In genomic region chr1:21553116-21553926, GRCh38 we compare ENCODE assay signal across 14 cellular contexts. TPM values are rescaled to one million over a fixed set of nuclear protein-coding genes. Genes with fewer than 3 reads are reported as not detected.
A peak's percentile ranks its signal among the peaks of the same experiment; 100 is the strongest.
DNase-seq lines count a peak whose midpoint lies in the region; TF ChIP-seq lines count a peak whose summit lies in the region.
"Had no signal": no experiment of that assay in that cellular context is flagged by ENCODE, and none has a peak within 500 bp of the region (broad histone marks: within the 10 kb centered on the region; RNA-seq: fewer than 3 reads in every experiment).

No MANE protein-coding gene starts in this region.

- H3K4me1 ChIP-seq in neutrophil (ENCODE audit: control insufficient read depth in 1 of 2, insufficient read depth in 1 of 2, low read depth in 1 of 2, low read length in 1 of 2) = peaks cover 58 to 81% of the 10 kb centered on the region in 2 experiments
- H3K4me1 ChIP-seq in effector memory CD4-positive, alpha-beta T cell (ENCODE audit: control insufficient read depth, insufficient read depth, low read length, poor library complexity, severe bottlenecking) = no peaks in the 10 kb centered on the region
- H3K4me1 ChIP-seq: sigmoid colon, tibial artery had no signal

- peak overlapping the region; percentile 90 for H3K27ac ChIP-seq in neutrophil
- H3K27ac ChIP-seq in effector memory CD4-positive, alpha-beta T cell (ENCODE audit: insufficient read depth, low read length, poor library complexity, severe bottlenecking) = no peak overlapping the region
- H3K27ac ChIP-seq: KMS-11, sigmoid colon, tibial artery had no signal

- no peak for TF ChIP-seq CTCF in fibroblast of mammary gland (conservative IDR thresholded peaks at IDR 0.05; ENCODE audit: control insufficient read depth, insufficient read depth, low read depth, low read length)
- TF ChIP-seq CTCF in neutrophil (IDR thresholded peaks at IDR 0.05) = no peak

- H3K27me3 ChIP-seq in H7 (ENCODE audit: control insufficient read depth, insufficient read depth, low read length) (no peaks in the 10 kb centered on the region), neutrophil (no peaks in the 10 kb centered on the region)
- no peaks in the 10 kb centered on the region for H3K27me3 ChIP-seq in effector memory CD4-positive, alpha-beta T cell (replicated peaks; ENCODE audit: control insufficient read depth, insufficient read depth, low read length, poor library complexity, severe bottlenecking)

- DNase-seq in H7 = peak; percentile 77
- peak; percentile 72 for DNase-seq in NCI-H2171 treated with DMSO at 0.1 percent for 48 hours (lab: John Stamatoyannopoulos, UW)
- DNase-seq in fibroblast of mammary gland (ENCODE audit: low read depth) = peak; percentile 74
- no peak for DNase-seq in stimulated activated CD4-positive, alpha-beta T cell treated with anti-CD3 and anti-CD28 coated beads, Interleukin-2, amount 100 ng/mL, for 48 hours
- DNase-seq in NCI-H748 treated with DMSO at 0.1 percent for 48 hours (lab: John Stamatoyannopoulos, UW) = no peak
- no peak for DNase-seq in effector memory CD4-positive, alpha-beta T cell
- no peak for DNase-seq in DMS79 treated with DMSO at 0.1 percent for 48 hours (lab: John Stamatoyannopoulos, UW)
- DNase-seq: effector CD4-positive, alpha-beta T cell; naive B cell; sigmoid colon; tibial artery had no signal

- H3K4me3 ChIP-seq in H7 (ENCODE audit: insufficient read depth, low read depth, low read length) (no peak overlapping the region), fibroblast of mammary gland (ENCODE audit: control insufficient read depth, low read depth, low read length) (no peak overlapping the region), neutrophil (ENCODE audit: low read depth in 1 of 2, low read length in 1 of 2) (peak overlapping the region; percentile 15 to 40)
- no peak overlapping the region for H3K4me3 ChIP-seq in effector memory CD4-positive, alpha-beta T cell (ENCODE audit: insufficient read depth, low read depth, low read length, poor library complexity, severe bottlenecking)
- H3K4me3 ChIP-seq: GM12878, sigmoid colon, tibial artery had no signal

- no peaks in the 10 kb centered on the region for H3K9me3 ChIP-seq in neutrophil
- H3K9me3 ChIP-seq in effector memory CD4-positive, alpha-beta T cell (ENCODE audit: control insufficient read depth, low read length) = no peaks in the 10 kb centered on the region
- H3K9me3 ChIP-seq: sigmoid colon, tibial artery had no signal

- H3K36me3 ChIP-seq in H7 (replicated peaks; ENCODE audit: control insufficient read depth, insufficient read depth, low read length) = no peaks in the 10 kb centered on the region
- H3K36me3 ChIP-seq in neutrophil = no peaks in the 10 kb centered on the region
- H3K36me3 ChIP-seq in effector memory CD4-positive, alpha-beta T cell (ENCODE audit: control insufficient read depth, insufficient read depth, low read length) = no peaks in the 10 kb centered on the region
- H3K36me3 ChIP-seq: sigmoid colon, tibial artery had no signal

RNA-seq across cellular contexts. Expression of gene ALPL, which starts 44.1 kb away (rescaled TPM):
- 181 and 187 TPM in 2 replicates for total RNA-seq in H7 (2014; rRNA removed; shearing (Covaris generic))

Comparison
In these comparisons a context has a peak if more than half of its experiments do, and no peak if none do; other contexts are left out.
1. DNase-seq: peak in H7 (single experiment), NCI-H2171 treated with DMSO at 0.1 percent for 48 hours (single experiment) and fibroblast of mammary gland (single experiment); none in stimulated activated CD4-positive, alpha-beta T cell treated with anti-CD3 and anti-CD28 coated beads, Interleukin-2, amount 100 ng/mL, for 48 hours (0 of 2), NCI-H748 treated with DMSO at 0.1 percent for 48 hours (single experiment), effector memory CD4-positive, alpha-beta T cell (0 of 3) and DMS79 treated with DMSO at 0.1 percent for 48 hours (single experiment).
2. H3K4me3 ChIP-seq: peak in neutrophil (2 of 2); none in H7 (single experiment), fibroblast of mammary gland (single experiment) and effector memory CD4-positive, alpha-beta T cell (single experiment).